10 cellular contexts compared by ENCODE assay signal in genomic region chr6:28597924-28598323, GRCh38.
DNase-seq lines count a peak whose midpoint lies in the region; ATAC-seq and TF ChIP-seq lines count a peak whose summit lies in the region.
"Had no signal": no experiment of that assay in that cellular context is flagged by ENCODE, and none has a peak within 500 bp of the region (broad histone marks: within the 10 kb centered on the region; RNA-seq: fewer than 3 reads in every experiment).

No MANE protein-coding gene starts in this region.

- peak overlapping the region; percentile 12 for H3K4me3 ChIP-seq in cardiac muscle cell
- H3K4me3 ChIP-seq in heart right ventricle: peak overlapping the region in 1 of 10 donors; percentile 6

- CTCF ChIA-PET in activated CD4-positive, alpha-beta T cell treated with anti-CD3 and anti-CD28 coated beads for 36 hours (lab: Charles Lee): no interaction called here

- H3K9me3 Mint-ChIP-seq in endothelial cell (ENCODE audit: unreplicated experiment): no peaks in the 10 kb centered on the region
- H3K9me3 Mint-ChIP-seq in type B pancreatic cell: no peaks in the 10 kb centered on the region
- H3K9me3 Mint-ChIP-seq in activated CD4-positive, alpha-beta T cell treated with anti-CD3 and anti-CD28 coated beads for 36 hours (ENCODE audit: low read depth): no peaks in the 10 kb centered on the region

- H3K36me3 Mint-ChIP-seq in endothelial cell (ENCODE audit: low read depth, unreplicated experiment) (no peaks in the 10 kb centered on the region), type B pancreatic cell (peaks cover 4% of the 10 kb centered on the region)
- H3K36me3 Mint-ChIP-seq in activated CD4-positive, alpha-beta T cell treated with anti-CD3 and anti-CD28 coated beads for 36 hours (ENCODE audit: low read depth): no peaks in the 10 kb centered on the region
- H3K36me3 Mint-ChIP-seq: stimulated activated naive B cell treated with anti-CD40 and anti-IgM and Interleukin-4, amounts not matched to agents 10 μg/mL and 1 μg/mL and 100 μg/mL, for 72 hours had no signal

- H3K4me3 Mint-ChIP-seq in endothelial cell (ENCODE audit: unreplicated experiment): peak overlapping the region; percentile 89
- peak overlapping the region; percentile 81 for H3K4me3 Mint-ChIP-seq in type B pancreatic cell
- no peak overlapping the region for H3K4me3 Mint-ChIP-seq in activated CD4-positive, alpha-beta T cell treated with anti-CD3 and anti-CD28 coated beads for 36 hours
- H3K4me3 Mint-ChIP-seq: stimulated activated naive B cell treated with anti-CD40 and anti-IgM and Interleukin-4, amounts not matched to agents 10 μg/mL and 1 μg/mL and 100 μg/mL, for 72 hours had no signal

- TF ChIP-seq CTCF in cardiac muscle cell (IDR thresholded peaks at IDR 0.05; ENCODE audit: low read depth, low read length) (no peak), heart right ventricle (IDR thresholded peaks at IDR 0.05) (no peak), endothelial cell (IDR thresholded peaks at IDR 0.05; ENCODE audit: unreplicated experiment) (no peak), type B pancreatic cell (conservative IDR thresholded peaks at IDR 0.05) (no peak)

- intact Hi-C loops in heart right ventricle (cut with DNase I): no loop called here
- intact Hi-C loops in activated CD4-positive, alpha-beta T cell treated with anti-CD3 and anti-CD28 coated beads for 36 hours (cut with DNase I, micrococcal nuclease): no loop called here

- no peak overlapping the region for H3K27ac Mint-ChIP-seq in endothelial cell (ENCODE audit: unreplicated experiment)
- H3K27ac Mint-ChIP-seq in type B pancreatic cell: peak overlapping the region; percentile 46
- no peak overlapping the region for H3K27ac Mint-ChIP-seq in activated CD4-positive, alpha-beta T cell treated with anti-CD3 and anti-CD28 coated beads for 36 hours

- POLR2A ChIA-PET in activated CD4-positive, alpha-beta T cell treated with anti-CD3 and anti-CD28 coated beads for 36 hours (lab: Charles Lee): no interaction called here

- no peaks in the 10 kb centered on the region for H3K4me1 ChIP-seq in cardiac muscle cell (ENCODE audit: low read depth)
- H3K4me1 ChIP-seq in heart right ventricle: no peaks in the 10 kb centered on the region

- H3K27ac ChIP-seq in cardiac muscle cell (no peak overlapping the region), heart right ventricle (no peak overlapping the region)
- H3K27ac ChIP-seq: VCaP had no signal

- H3K36me3 ChIP-seq in cardiac muscle cell (no peaks in the 10 kb centered on the region), heart right ventricle (no peaks in the 10 kb centered on the region)

- DNase-seq in cardiac muscle cell (ENCODE audit: low read depth in 1 of 2, low spot score in 1 of 2) (no peak), heart right ventricle (no peak), RKO (ENCODE audit: low spot score) (peak; percentile 88), endothelial cell (ENCODE audit: low spot score) (no peak), type B pancreatic cell (ENCODE audit: extremely low spot score, unreplicated experiment) (no peak), NCI-H2196 (lab: John Stamatoyannopoulos, UW; ENCODE audit: unreplicated experiment) (no peak), NK-92 (lab: John Stamatoyannopoulos, UW; ENCODE audit: unreplicated experiment) (no peak)
- DNase-seq in activated CD4-positive, alpha-beta T cell treated with anti-CD3 and anti-CD28 coated beads for 36 hours: no peak
- DNase-seq: stimulated activated naive B cell treated with anti-CD40 and anti-IgM and Interleukin-4, amounts not matched to agents 10 μg/mL and 1 μg/mL and 100 μg/mL, for 72 hours had no signal

- H3K27me3 Mint-ChIP-seq in endothelial cell (ENCODE audit: unreplicated experiment) (peaks cover 1% of the 10 kb centered on the region), type B pancreatic cell (peaks cover 19% of the 10 kb centered on the region)
- H3K27me3 Mint-ChIP-seq in activated CD4-positive, alpha-beta T cell treated with anti-CD3 and anti-CD28 coated beads for 36 hours: peaks cover 33% of the 10 kb centered on the region

- H3K9me3 ChIP-seq in cardiac muscle cell (ENCODE audit: low read depth) (no peaks in the 10 kb centered on the region), heart right ventricle (peaks cover 0 to 12% (median 0%) of the 10 kb centered on the region in 11 donors)

- ATAC-seq in heart right ventricle: no peak
- no peak for ATAC-seq in activated CD4-positive, alpha-beta T cell treated with anti-CD3 and anti-CD28 coated beads for 36 hours

- H3K4me1 Mint-ChIP-seq in endothelial cell (ENCODE audit: unreplicated experiment): peaks cover 6% of the 10 kb centered on the region
- no peaks in the 10 kb centered on the region for H3K4me1 Mint-ChIP-seq in type B pancreatic cell (ENCODE audit: unreplicated experiment)
- no peaks in the 10 kb centered on the region for H3K4me1 Mint-ChIP-seq in activated CD4-positive, alpha-beta T cell treated with anti-CD3 and anti-CD28 coated beads for 36 hours
- H3K4me1 Mint-ChIP-seq: stimulated activated naive B cell treated with anti-CD40 and anti-IgM and Interleukin-4, amounts not matched to agents 10 μg/mL and 1 μg/mL and 100 μg/mL, for 72 hours had no signal

- H3K27me3 ChIP-seq in cardiac muscle cell (no peaks in the 10 kb centered on the region), heart right ventricle (peaks cover 0 to 72% (median 45%) of the 10 kb centered on the region in 7 donors)

- 26 to 27% methylated on average over 10 of the region's 10 CpGs for WGBS in heart right ventricle, 2 donors
